8 cellular contexts compared by ENCODE assay signal in the genomic region with DNA sequence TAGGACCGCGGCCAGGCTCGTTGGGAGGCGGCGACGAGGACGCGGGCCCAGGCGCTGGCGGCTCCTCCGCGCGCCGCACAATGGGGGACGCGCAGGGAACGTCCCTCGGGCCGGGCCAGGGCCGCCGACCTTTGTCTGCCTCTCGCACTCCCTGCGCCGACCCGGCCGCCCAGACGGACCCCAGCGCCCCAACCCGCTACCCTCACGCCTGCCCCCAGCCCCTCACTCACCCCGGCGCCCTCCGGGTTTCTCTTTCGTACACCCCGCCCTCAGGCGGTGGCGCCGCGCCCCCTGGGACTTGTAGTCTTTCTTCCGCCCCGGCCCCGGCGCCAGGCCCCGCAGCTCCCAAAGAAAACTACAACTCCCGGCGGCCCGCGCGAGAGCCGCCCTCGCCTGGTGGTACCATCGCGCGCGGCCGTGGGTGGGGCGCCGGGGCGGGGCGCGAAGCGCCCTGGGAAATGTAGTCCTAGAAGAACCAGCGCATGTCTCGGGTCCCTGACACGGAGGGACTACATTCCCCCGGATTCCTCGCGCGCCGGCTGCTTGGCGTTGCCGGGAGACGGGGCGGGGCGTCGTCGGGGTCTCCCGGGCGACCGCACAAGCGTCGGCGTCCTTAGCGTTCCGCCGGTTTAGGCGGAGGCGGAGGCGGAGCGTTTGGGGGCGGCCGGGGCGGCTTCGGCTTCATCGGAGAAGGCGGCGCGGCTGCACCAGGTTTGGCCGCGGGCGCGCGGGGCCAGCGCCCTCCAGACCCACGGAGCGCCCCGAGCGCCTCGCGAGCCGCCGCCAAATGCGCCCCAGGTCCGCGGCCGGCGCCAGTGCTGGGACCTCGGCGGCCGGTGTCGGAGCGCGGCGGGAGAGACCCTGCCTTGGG. TPM values are rescaled to one million over a fixed set of nuclear protein-coding genes. Genes with fewer than 3 reads are reported as not detected.
DNase-seq lines count a peak whose midpoint lies in the region; TF ChIP-seq lines count a peak whose summit lies in the region.

Gene C1orf159 (minus strand): TSS at position 260 of the 871 bp plus-strand sequence. CDS start 24,546 bp downstream, outside the sequence.

- no peak within 1 kb of the TSS for H4K91ac ChIP-seq in H9 (ENCODE audit: insufficient read length, low read depth, low read length)

- peak within 1 kb of the TSS; percentile 72 for H3K4me3 ChIP-seq in MG63
- peak within 1 kb of the TSS; percentile 74 for H3K4me3 ChIP-seq in fibroblast of villous mesenchyme (ENCODE audit: low read depth, low read length)

- no CpG with 5 or more reads among the region's 124 CpGs for WGBS in H9 (ENCODE audit: extremely low coverage, insufficient read length, low lambda C conversion rate)

- peak within 1 kb of the TSS; percentile 68 for H3K4me2 ChIP-seq in H9 (ENCODE audit: insufficient read depth, insufficient read length, low read length)

- H3K4me1 Mint-ChIP-seq in H9 (peaks cover 19 to 22% of the 10 kb centered on the region in 2 experiments), nephron progenitor cell (peaks cover 18% of the 10 kb centered on the region)
- peaks cover 26% of the 10 kb centered on the region for H3K4me1 Mint-ChIP-seq in stimulated activated naive CD8-positive, alpha-beta T cell treated with anti-CD3 and anti-CD28 coated beads, Interleukin-15, Interleukin-2, amounts not matched to agents 100 ng/mL and 50 ng/mL, for 24 hours (ENCODE audit: low read depth)

- H3K27me3 Mint-ChIP-seq in H9 (ENCODE audit: low read depth) = peaks cover 41% of the 10 kb centered on the region
- H3K27me3 Mint-ChIP-seq in nephron progenitor cell (ENCODE audit: low read depth, poor library complexity) = peaks cover 47% of the 10 kb centered on the region
- peaks cover 11% of the 10 kb centered on the region for H3K27me3 Mint-ChIP-seq in stimulated activated naive CD8-positive, alpha-beta T cell treated with anti-CD3 and anti-CD28 coated beads, Interleukin-15, Interleukin-2, amounts not matched to agents 100 ng/mL and 50 ng/mL, for 24 hours

- H3K79me2 ChIP-seq in H9 (ENCODE audit: insufficient read depth, low read length) = no peaks in the 10 kb centered on the region; the same call in 1 of the 2 replicates

- H3K9me3 Mint-ChIP-seq in H9 (peaks cover 8 to 16% of the 10 kb centered on the region in 2 experiments), nephron progenitor cell (peaks cover 42% of the 10 kb centered on the region)
- peaks cover 4% of the 10 kb centered on the region for H3K9me3 Mint-ChIP-seq in stimulated activated naive CD8-positive, alpha-beta T cell treated with anti-CD3 and anti-CD28 coated beads, Interleukin-15, Interleukin-2, amounts not matched to agents 100 ng/mL and 50 ng/mL, for 24 hours

- H3K27me3 ChIP-seq in H9 (ENCODE audit: insufficient read depth, low read length) (peaks cover 3% of the 10 kb centered on the region; the same call in 1 of the 2 replicates), MG63 (peaks cover 5% of the 10 kb centered on the region; the same call in 1 of the 2 replicates)

- peaks cover 7% of the 10 kb centered on the region for H3K9me3 ChIP-seq in H9 (ENCODE audit: control insufficient read depth, low read depth, low read length)
- peaks cover 6% of the 10 kb centered on the region; the same call in 1 of the 2 replicates for H3K9me3 ChIP-seq in MG63

- H3K36me3 Mint-ChIP-seq in H9 (ENCODE audit: insufficient read depth in 1 of 3, low read depth in 3 of 3) = peaks cover 21 to 32% (median 21%) of the 10 kb centered on the region in 3 experiments
- H3K36me3 Mint-ChIP-seq in nephron progenitor cell (ENCODE audit: low read depth) = peaks cover 42% of the 10 kb centered on the region
- peaks cover 25% of the 10 kb centered on the region for H3K36me3 Mint-ChIP-seq in stimulated activated naive CD8-positive, alpha-beta T cell treated with anti-CD3 and anti-CD28 coated beads, Interleukin-15, Interleukin-2, amounts not matched to agents 100 ng/mL and 50 ng/mL, for 24 hours (ENCODE audit: low read depth)

- peak within 1 kb of the TSS; percentile 54 for H3K18ac ChIP-seq in H9 (ENCODE audit: insufficient read length, low read depth, low read length)

- H2AK5ac ChIP-seq in H9 (ENCODE audit: insufficient read length, low read length) = no peak within 1 kb of the TSS

- H3K56ac ChIP-seq in H9 (ENCODE audit: insufficient read length, low read depth, low read length) = no peak within 1 kb of the TSS

- peak within 1 kb of the TSS; percentile 79 to 89 for H3K4me3 Mint-ChIP-seq in H9
- H3K4me3 Mint-ChIP-seq in nephron progenitor cell = peak within 1 kb of the TSS; percentile 88
- peak within 1 kb of the TSS; percentile 86 for H3K4me3 Mint-ChIP-seq in stimulated activated naive CD8-positive, alpha-beta T cell treated with anti-CD3 and anti-CD28 coated beads, Interleukin-15, Interleukin-2, amounts not matched to agents 100 ng/mL and 50 ng/mL, for 24 hours

- H3K4me1 ChIP-seq in H9 (ENCODE audit: insufficient read depth, low read length) = no peaks in the 10 kb centered on the region; the same call in 1 of the 2 replicates

- H3K79me1 ChIP-seq in H9 (ENCODE audit: insufficient read depth, low read depth, low read length, poor library complexity, severe bottlenecking) = no peaks in the 10 kb centered on the region

- H3K36me3 ChIP-seq in MG63 = peaks cover 10% of the 10 kb centered on the region

- H3K14ac ChIP-seq in H9 (ENCODE audit: insufficient read depth, low read length) = no peak within 1 kb of the TSS

- no peaks in the 10 kb centered on the region for H4K20me1 ChIP-seq in H9 (ENCODE audit: control insufficient read depth, insufficient read depth, insufficient read length)

- no peak for TF ChIP-seq CTCF in H9 (conservative IDR thresholded peaks at IDR 0.05)
- TF ChIP-seq CTCF in fibroblast of villous mesenchyme (IDR thresholded peaks at IDR 0.05; ENCODE audit: insufficient read depth, low read depth, low read length) = no peak
- no peak for TF ChIP-seq CTCF in nephron progenitor cell (IDR thresholded peaks at IDR 0.05)

- H4K5ac ChIP-seq in H9 (ENCODE audit: insufficient read length, low read depth, low read length) = no peak within 1 kb of the TSS

- H3K9ac ChIP-seq in H9 (ENCODE audit: extremely low read depth, insufficient read length, low read length) = no peak within 1 kb of the TSS

- H2BK5ac ChIP-seq in H9 (ENCODE audit: insufficient read length, low read length) = no peak within 1 kb of the TSS

- H3K23ac ChIP-seq in H9 (ENCODE audit: insufficient read length, low read depth, low read length) = no peak within 1 kb of the TSS

- H3K27ac ChIP-seq in H9 (ENCODE audit: insufficient read length, low read depth, low read length) = no peak within 1 kb of the TSS

- no peak within 1 kb of the TSS for H3K4ac ChIP-seq in H9 (ENCODE audit: low read depth, low read length)

- H2BK20ac ChIP-seq in H9 (ENCODE audit: low read depth, low read length, poor library complexity, severe bottlenecking) = no peak within 1 kb of the TSS

- peak; percentile 99 for DNase-seq in ELF-1 (ENCODE audit: low read depth, low spot score)
- DNase-seq in H9 = peak; percentile 99
- peak; percentile 98 for DNase-seq in MG63
- DNase-seq in SIG-M5 (lab: John Stamatoyannopoulos, UW) = peak; percentile 80
- DNase-seq in activated effector memory CD4-positive, alpha-beta T cell treated with anti-CD3 and anti-CD28 coated beads, Interleukin-2, amount 50 U/mL, for 16 hours = peak; percentile 100
- peak; percentile 98 for DNase-seq in fibroblast of villous mesenchyme (ENCODE audit: low read depth)
- DNase-seq in nephron progenitor cell = peak; percentile 99

- no peak within 1 kb of the TSS for H2BK15ac ChIP-seq in H9 (ENCODE audit: low read depth, low read length)

- H4K8ac ChIP-seq in H9 (replicated peaks; ENCODE audit: insufficient read length, low read depth, low read length) = no peak within 1 kb of the TSS

- no peak within 1 kb of the TSS for H3T11ph ChIP-seq in H9 (ENCODE audit: low read length)

- H2BK12ac ChIP-seq in H9 (ENCODE audit: insufficient read length, low read depth, low read length) = no peak within 1 kb of the TSS

- H3K27ac Mint-ChIP-seq in H9 (no peak within 1 kb of the TSS), nephron progenitor cell (no peak within 1 kb of the TSS)
- H3K27ac Mint-ChIP-seq in stimulated activated naive CD8-positive, alpha-beta T cell treated with anti-CD3 and anti-CD28 coated beads, Interleukin-15, Interleukin-2, amounts not matched to agents 100 ng/mL and 50 ng/mL, for 24 hours = peak within 1 kb of the TSS; percentile 85

- no peak within 1 kb of the TSS for H2BK120ac ChIP-seq in H9 (ENCODE audit: low read depth, low read length, poor library complexity, severe bottlenecking)

- no peak within 1 kb of the TSS for H2AFZ ChIP-seq in H9 (ENCODE audit: low read length)

- peaks cover 8% of the 10 kb centered on the region for H3K23me2 ChIP-seq in H9 (ENCODE audit: insufficient read length, low read depth, low read length, poor library complexity, severe bottlenecking)

RNA-seq across cellular contexts. Expression of gene C1orf159, which starts in this region (rescaled TPM):
- total RNA-seq in H9 (2021) (10.1 and 12.3 TPM in 2 replicates), fibroblast of villous mesenchyme (6.5 and 7.1 TPM in 2 replicates)
- 7.3 and 18.2 TPM in 2 replicates for total RNA-seq in MG63 (2014; rRNA removed; shearing (Covaris generic); ENCODE audit: low replicate concordance)
